1 cellular context compared by ENCODE assay signal in the genomic region with DNA sequence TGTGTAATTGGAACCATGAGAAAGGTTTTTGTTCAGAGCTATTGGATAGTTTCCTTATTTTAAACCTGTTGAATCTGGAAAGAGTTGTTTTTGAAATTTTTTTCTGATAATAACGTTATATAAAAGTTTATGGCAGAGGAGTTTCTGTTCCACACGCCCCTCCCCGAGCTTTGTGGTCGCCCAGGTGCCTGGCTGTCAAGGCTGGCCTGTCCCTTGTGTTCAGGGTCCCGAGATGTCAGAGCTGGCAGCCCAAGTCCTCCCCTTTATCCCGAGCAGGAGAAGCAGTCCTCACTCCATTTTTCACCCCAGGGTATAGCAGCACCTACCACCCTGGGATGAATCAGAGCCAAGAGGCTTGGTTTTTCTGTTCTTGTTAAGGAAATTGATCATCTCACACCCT.
TF ChIP-seq lines count a peak whose summit lies in the region.

No MANE protein-coding gene starts in this region.

TF ChIP-seq in SK-N-SH treated with all-trans-retinoic acid at 6 μM for 48 hours, 23 proteins besides CTCF, POLR2A, EP300 and RAD21 (continued from another document):
- TF ChIP-seq, protein P1, sequence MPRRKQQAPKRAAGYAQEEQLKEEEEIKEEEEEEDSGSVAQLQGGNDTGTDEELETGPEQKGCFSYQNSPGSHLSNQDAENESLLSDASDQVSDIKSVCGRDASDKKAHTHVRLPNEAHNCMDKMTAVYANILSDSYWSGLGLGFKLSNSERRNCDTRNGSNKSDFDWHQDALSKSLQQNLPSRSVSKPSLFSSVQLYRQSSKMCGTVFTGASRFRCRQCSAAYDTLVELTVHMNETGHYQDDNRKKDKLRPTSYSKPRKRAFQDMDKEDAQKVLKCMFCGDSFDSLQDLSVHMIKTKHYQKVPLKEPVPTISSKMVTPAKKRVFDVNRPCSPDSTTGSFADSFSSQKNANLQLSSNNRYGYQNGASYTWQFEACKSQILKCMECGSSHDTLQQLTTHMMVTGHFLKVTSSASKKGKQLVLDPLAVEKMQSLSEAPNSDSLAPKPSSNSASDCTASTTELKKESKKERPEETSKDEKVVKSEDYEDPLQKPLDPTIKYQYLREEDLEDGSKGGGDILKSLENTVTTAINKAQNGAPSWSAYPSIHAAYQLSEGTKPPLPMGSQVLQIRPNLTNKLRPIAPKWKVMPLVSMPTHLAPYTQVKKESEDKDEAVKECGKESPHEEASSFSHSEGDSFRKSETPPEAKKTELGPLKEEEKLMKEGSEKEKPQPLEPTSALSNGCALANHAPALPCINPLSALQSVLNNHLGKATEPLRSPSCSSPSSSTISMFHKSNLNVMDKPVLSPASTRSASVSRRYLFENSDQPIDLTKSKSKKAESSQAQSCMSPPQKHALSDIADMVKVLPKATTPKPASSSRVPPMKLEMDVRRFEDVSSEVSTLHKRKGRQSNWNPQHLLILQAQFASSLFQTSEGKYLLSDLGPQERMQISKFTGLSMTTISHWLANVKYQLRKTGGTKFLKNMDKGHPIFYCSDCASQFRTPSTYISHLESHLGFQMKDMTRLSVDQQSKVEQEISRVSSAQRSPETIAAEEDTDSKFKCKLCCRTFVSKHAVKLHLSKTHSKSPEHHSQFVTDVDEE (CRISPR knock-in tag; IDR thresholded peaks at IDR 0.05): no peak
- no peak for TF ChIP-seq ZNF70 (CRISPR knock-in tag; IDR thresholded peaks at IDR 0.05)
- no peak for TF ChIP-seq BACH2 (CRISPR knock-in tag; IDR thresholded peaks at IDR 0.05; ENCODE audit: borderline replicate concordance)
- no peak for TF ChIP-seq GLIS3 (CRISPR knock-in tag; IDR thresholded peaks at IDR 0.05)
